ENCODE assay signal across 1 cellular context in the genomic region with DNA sequence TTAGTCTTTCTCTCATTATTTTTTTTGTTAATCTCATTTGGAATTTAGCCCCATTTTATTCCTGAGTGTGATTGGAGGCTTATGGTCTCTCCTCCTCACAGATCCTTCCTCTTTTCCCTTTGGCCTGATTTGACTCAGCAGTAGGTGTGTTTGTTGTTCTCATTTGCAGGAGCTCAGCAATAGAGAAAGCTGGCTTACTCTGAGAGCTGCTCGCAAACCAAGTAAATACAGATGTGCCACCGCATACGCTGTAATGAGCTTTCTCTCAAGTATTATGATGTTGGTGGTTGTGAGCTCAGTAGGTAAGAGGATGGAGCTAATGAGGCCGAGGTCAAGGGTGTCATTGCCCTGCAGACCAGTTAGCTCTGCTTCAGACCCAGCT.
TF ChIP-seq lines count a peak whose summit lies in the region.

No MANE protein-coding gene starts in this region.

TF ChIP-seq in IMR-90, 13 proteins besides CTCF, POLR2A, EP300 and RAD21:
- TF ChIP-seq RCOR1 (IDR thresholded peaks at IDR 0.05; ENCODE audit: insufficient replicate concordance, low read length) (no peak), CHD1 (IDR thresholded peaks at IDR 0.05; ENCODE audit: low read depth, low read length) (no peak), MAZ (IDR thresholded peaks at IDR 0.05; ENCODE audit: borderline replicate concordance, low read depth, low read length) (no peak), MXI1 (IDR thresholded peaks at IDR 0.05; ENCODE audit: borderline replicate concordance, low read depth, low read length) (no peak), CEBPB (IDR thresholded peaks at IDR 0.05; ENCODE audit: low read depth, low read length) (no peak), BHLHE40 (IDR thresholded peaks at IDR 0.05; ENCODE audit: low read depth, low read length) (no peak), SMC3 (IDR thresholded peaks at IDR 0.05; ENCODE audit: low read depth, low read length) (no peak), RFX5 (IDR thresholded peaks at IDR 0.05; ENCODE audit: low read depth, low read length) (no peak)
